1 cellular context compared by ENCODE assay signal in the genomic region with DNA sequence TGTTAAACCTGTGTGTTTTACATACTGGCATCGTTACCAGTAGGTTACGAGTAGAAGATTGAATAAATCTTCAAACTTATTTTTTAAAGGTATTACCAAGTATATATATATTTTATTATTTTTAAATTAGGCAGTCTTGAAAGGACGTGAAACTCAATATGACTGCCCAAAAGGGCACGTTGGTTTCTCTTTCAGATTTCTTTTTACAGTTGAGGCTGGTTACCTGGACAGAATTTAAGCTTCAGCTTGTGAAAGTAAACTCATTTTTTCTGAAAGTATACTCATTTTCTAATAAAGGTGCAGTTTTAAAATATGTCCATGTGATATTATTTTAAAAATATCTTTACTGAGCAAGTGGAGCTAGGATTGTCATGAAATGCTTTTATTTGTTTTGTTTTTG.
TF ChIP-seq lines count a peak whose summit lies in the region.

No MANE protein-coding gene starts in this region.

TF ChIP-seq in GM12878, 131 proteins besides CTCF, POLR2A, EP300 and RAD21 (continued from another document):
- TF ChIP-seq, protein P1, sequence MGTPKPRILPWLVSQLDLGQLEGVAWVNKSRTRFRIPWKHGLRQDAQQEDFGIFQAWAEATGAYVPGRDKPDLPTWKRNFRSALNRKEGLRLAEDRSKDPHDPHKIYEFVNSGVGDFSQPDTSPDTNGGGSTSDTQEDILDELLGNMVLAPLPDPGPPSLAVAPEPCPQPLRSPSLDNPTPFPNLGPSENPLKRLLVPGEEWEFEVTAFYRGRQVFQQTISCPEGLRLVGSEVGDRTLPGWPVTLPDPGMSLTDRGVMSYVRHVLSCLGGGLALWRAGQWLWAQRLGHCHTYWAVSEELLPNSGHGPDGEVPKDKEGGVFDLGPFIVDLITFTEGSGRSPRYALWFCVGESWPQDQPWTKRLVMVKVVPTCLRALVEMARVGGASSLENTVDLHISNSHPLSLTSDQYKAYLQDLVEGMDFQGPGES (IDR thresholded peaks at IDR 0.05): no peak
- TF ChIP-seq IRF4 (IDR thresholded peaks at IDR 0.05; ENCODE audit: low read depth, low read length): no peak
- TF ChIP-seq JUNB (IDR thresholded peaks at IDR 0.05): peak; percentile 19; the same call in 1 of the 2 replicates
- peak; percentile 13; the same call in 1 of the 2 replicates for TF ChIP-seq MXI1 (IDR thresholded peaks at IDR 0.05; ENCODE audit: low read depth, low read length)
